ENCODE assay signal across 12 cellular contexts in the genomic region with DNA sequence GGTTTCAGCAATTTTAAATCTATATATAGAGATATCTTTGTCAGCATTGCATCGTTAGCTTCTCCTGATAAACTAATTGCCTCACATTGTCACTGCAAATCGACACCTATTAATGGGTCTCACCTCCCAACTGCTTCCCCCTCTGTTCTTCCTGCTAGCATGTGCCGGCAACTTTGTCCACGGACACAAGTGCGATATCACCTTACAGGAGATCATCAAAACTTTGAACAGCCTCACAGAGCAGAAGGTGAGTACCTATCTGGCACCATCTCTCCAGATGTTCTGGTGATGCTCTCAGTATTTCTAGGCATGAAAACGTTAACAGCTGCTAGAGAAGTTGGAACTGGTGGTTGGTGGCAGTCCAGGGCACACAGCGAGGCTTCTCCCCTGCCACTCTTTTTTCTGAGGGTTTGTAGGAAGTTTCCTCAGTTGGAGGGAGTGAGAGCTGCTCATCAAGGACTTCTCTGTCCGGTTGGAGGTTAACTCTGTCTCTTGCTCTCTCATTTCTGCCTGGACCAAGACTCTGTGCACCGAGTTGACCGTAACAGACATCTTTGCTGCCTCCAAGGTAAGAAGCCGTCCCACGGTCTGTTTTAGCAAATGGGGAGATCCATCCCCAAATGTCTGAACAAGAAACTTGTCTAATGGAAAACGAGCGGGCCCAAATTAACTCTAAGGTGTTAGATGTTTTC. TPM values are rescaled to one million over a fixed set of nuclear protein-coding genes. Genes with fewer than 3 reads are reported as not detected.
DNase-seq lines count a peak whose midpoint lies in the region; ATAC-seq, FAIRE-seq and TF ChIP-seq lines count a peak whose summit lies in the region.
"Had no signal": no experiment of that assay in that cellular context is flagged by ENCODE, and none has a peak within 500 bp of the region (broad histone marks: within the 10 kb centered on the region; RNA-seq: fewer than 3 reads in every experiment).

A gene (plus strand): TSS at position 51 of the 692 bp plus-strand sequence. CDS start 62 bp downstream, at position 113.

- no peak for TF ChIP-seq CTCF in bronchial epithelial cell (IDR thresholded peaks at IDR 0.05; ENCODE audit: insufficient read depth, low read length, severe bottlenecking)
- no peak for TF ChIP-seq CTCF in smooth muscle cell (IDR thresholded peaks at IDR 0.05; ENCODE audit: borderline replicate concordance, insufficient read depth, poor library complexity, severe bottlenecking)

- no peak for FAIRE-seq in bronchial epithelial cell (lab: Jason Lieb, UNC)
- FAIRE-seq: frontal cortex had no signal

- peak within 1 kb of the TSS; percentile 77 for H3K4me2 ChIP-seq in smooth muscle cell

- H3K4me3 ChIP-seq in bronchial epithelial cell (ENCODE audit: low read depth, low read length) (peak within 1 kb of the TSS; percentile 7), smooth muscle cell (no peak within 1 kb of the TSS)

- WGBS in smooth muscle cell (ENCODE audit: low lambda C conversion rate): 84% methylated on average over 14 of the region's 14 CpGs

- peak within 1 kb of the TSS; percentile 70 for H3K9ac ChIP-seq in smooth muscle cell (ENCODE audit: low read depth)

- H3K9me3 ChIP-seq in KOPT-K1 (ENCODE audit: insufficient read depth, low read length, poor library complexity, severe bottlenecking) (no peaks in the 10 kb centered on the region), smooth muscle cell (replicated peaks; ENCODE audit: low read depth) (no peaks in the 10 kb centered on the region)

- no peaks in the 10 kb centered on the region for H3K79me2 ChIP-seq in smooth muscle cell (ENCODE audit: low read depth)

- ATAC-seq in GM18520 (IDR thresholded peaks at IDR 0.05; ENCODE audit: unreplicated experiment) (peak; percentile 9), GM18505 (IDR thresholded peaks at IDR 0.05; ENCODE audit: unreplicated experiment) (no peak)

- peaks cover 6% of the 10 kb centered on the region for H3K4me1 ChIP-seq in smooth muscle cell (ENCODE audit: low read depth)

- DNase-seq in bronchial epithelial cell (ENCODE audit: low read depth): no peak
- no peak for DNase-seq in smooth muscle cell (lab: John Stamatoyannopoulos, UW; ENCODE audit: unreplicated experiment)
- DNase-seq in GM19240 (ENCODE audit: insufficient read length, low spot score): no peak
- no peak for DNase-seq in NCI-H1048 (lab: John Stamatoyannopoulos, UW)
- DNase-seq: GDM1, midbrain had no signal

- no peaks in the 10 kb centered on the region for H3F3A ChIP-seq in smooth muscle cell (ENCODE audit: low read depth)

- TF ChIP-seq POLR2A in GM18505 (IDR thresholded peaks at IDR 0.05; ENCODE audit: borderline replicate concordance, extremely low read depth, insufficient read depth, insufficient read length): no peak

- H3K27ac ChIP-seq in KOPT-K1 (ENCODE audit: low read depth, low read length, poor library complexity, severe bottlenecking): peak within 1 kb of the TSS; percentile 75
- peak within 1 kb of the TSS; percentile 89 for H3K27ac ChIP-seq in smooth muscle cell (ENCODE audit: low read depth)

- H2AFZ ChIP-seq in smooth muscle cell (ENCODE audit: low read depth): peak within 1 kb of the TSS; percentile 58

- H4K20me1 ChIP-seq in smooth muscle cell (ENCODE audit: low read depth): no peaks in the 10 kb centered on the region

- H3K36me3 ChIP-seq in KOPT-K1 (ENCODE audit: insufficient read depth, low read length) (no peaks in the 10 kb centered on the region; the same call in 1 of the 2 replicates), bronchial epithelial cell (ENCODE audit: control insufficient read depth, insufficient read depth, low read length) (no peaks in the 10 kb centered on the region), smooth muscle cell (ENCODE audit: low read depth) (no peaks in the 10 kb centered on the region)

- H3K27me3 ChIP-seq in bronchial epithelial cell (ENCODE audit: control insufficient read depth, insufficient read depth, low read length): no peaks in the 10 kb centered on the region
- no peaks in the 10 kb centered on the region for H3K27me3 ChIP-seq in smooth muscle cell (ENCODE audit: low read depth)

RNA-seq across cellular contexts. Expression of the gene that starts here (rescaled TPM):
- total RNA-seq in bronchial epithelial cell (not detected in 2 replicates), smooth muscle cell (not detected in 2 replicates)
- polyA plus RNA-seq in smooth muscle cell: not detected in 2 replicates
- total RNA-seq: frontal cortex, M059J, subcutaneous adipose tissue had no signal
